In the genomic region with DNA sequence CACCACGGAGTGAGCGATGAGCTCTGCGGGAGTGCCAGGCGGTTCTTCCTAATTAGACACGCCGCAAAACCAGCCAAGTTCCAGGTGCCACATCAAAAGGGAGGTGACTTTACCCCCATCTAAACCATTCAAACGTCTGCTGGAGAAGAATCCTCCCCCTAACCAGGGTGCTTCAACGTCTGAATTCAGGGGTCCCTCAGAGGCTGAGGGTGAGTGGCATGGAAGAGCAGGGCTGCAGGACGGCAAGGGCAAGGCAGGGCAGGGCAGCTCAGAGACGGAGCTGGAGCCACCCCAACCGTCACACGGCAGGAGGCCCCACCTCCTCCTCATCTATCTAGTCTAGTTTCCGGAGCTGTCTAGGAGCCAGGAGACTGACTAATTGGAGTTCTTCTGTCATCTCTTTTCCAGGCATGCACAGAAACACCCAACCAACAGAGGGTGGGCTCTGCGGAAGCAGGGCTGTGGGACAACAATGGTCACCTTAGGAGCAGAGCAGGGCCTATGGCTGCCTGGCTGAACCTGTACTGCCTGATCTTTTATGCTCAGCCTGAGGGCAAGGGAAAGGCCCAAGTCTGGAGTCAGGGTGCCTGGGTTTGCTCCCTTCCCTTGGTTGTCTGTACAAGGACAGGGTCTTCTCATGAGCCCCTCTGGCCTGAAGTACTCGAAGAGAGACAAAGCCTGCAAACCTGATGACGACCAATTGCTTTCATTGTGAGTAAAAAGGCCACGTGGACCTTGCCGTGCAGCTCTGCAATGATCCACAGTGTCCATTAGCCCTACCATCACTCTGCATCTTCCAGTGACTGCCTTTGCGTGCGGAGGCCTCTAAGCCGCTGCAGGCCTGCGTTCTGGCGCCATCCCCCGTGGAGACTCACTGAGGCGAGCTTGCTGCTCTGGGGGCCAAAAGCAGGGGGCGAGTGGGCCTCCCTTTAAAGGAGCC, we compare ENCODE assay signal across 1 cellular context.
TF ChIP-seq lines count a peak whose summit lies in the region.

No MANE protein-coding gene starts in this region.

TF ChIP-seq in K562, 482 proteins besides CTCF, POLR2A, EP300 and RAD21 (continued from another document and continues in another):
- TF ChIP-seq, protein P1, sequence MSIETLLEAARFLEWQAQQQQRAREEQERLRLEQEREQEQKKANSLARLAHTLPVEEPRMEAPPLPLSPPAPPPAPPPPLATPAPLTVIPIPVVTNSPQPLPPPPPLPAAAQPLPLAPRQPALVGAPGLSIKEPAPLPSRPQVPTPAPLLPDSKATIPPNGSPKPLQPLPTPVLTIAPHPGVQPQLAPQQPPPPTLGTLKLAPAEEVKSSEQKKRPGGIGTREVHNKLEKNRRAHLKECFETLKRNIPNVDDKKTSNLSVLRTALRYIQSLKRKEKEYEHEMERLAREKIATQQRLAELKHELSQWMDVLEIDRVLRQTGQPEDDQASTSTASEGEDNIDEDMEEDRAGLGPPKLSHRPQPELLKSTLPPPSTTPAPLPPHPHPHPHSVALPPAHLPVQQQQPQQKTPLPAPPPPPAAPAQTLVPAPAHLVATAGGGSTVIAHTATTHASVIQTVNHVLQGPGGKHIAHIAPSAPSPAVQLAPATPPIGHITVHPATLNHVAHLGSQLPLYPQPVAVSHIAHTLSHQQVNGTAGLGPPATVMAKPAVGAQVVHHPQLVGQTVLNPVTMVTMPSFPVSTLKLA (conservative IDR thresholded peaks at IDR 0.05): peak in 1 of 2 experiments; percentile 42; a peak in 1 of 4 replicates
- TF ChIP-seq SUPT5H (IDR thresholded peaks at IDR 0.05) (no peak), ZBTB1 (CRISPR knock-in tag; IDR thresholded peaks at IDR 0.05; ENCODE audit: borderline replicate concordance, low read depth) (no peak), NFATC3 (IDR thresholded peaks at IDR 0.05) (no peak), GATA2 (CRISPR knock-in tag; IDR thresholded peaks at IDR 0.05) (no peak), ZBTB7A (IDR thresholded peaks at IDR 0.05; ENCODE audit: borderline replicate concordance, control insufficient read depth, low read depth, low read length) (peak; percentile 54; the same call in 1 of the 2 replicates), NBN (IDR thresholded peaks at IDR 0.05; ENCODE audit: low read depth) (no peak), RBM22 (IDR thresholded peaks at IDR 0.05; ENCODE audit: low read depth, low read length, poor library complexity, severe bottlenecking) (no peak), ZKSCAN8 (CRISPR knock-in tag; IDR thresholded peaks at IDR 0.05) (no peak), CBX2 (IDR thresholded peaks at IDR 0.05; ENCODE audit: insufficient read depth, low read length, poor library complexity, severe bottlenecking) (no peak), TEAD2 (tag; IDR thresholded peaks at IDR 0.05) (no peak), SMARCB1 (IDR thresholded peaks at IDR 0.05; ENCODE audit: insufficient read length, low read depth) (no peak), ZZZ3 (IDR thresholded peaks at IDR 0.05) (no peak), KAT7 (CRISPR knock-in tag; IDR thresholded peaks at IDR 0.05; ENCODE audit: borderline replicate concordance) (no peak), TGIF2 (CRISPR knock-in tag; IDR thresholded peaks at IDR 0.05) (no peak), POLR2B (IDR thresholded peaks at IDR 0.05; ENCODE audit: low read depth, partially characterized antibody) (no peak), PCBP2 (IDR thresholded peaks at IDR 0.05; ENCODE audit: low read depth, low read length, poor library complexity, severe bottlenecking) (no peak), EWSR1 (IDR thresholded peaks at IDR 0.05; ENCODE audit: borderline replicate concordance, low read depth, partially characterized antibody) (no peak), POLR2AphosphoS5 (IDR thresholded peaks at IDR 0.05; ENCODE audit: control insufficient read depth, insufficient read depth, low read depth, low read length) (no peak), SMARCA4 (IDR thresholded peaks at IDR 0.05) (no peak; the same call in none of the 2 replicates), PHF20 (IDR thresholded peaks at IDR 0.05; ENCODE audit: partially characterized antibody) (no peak), U2AF2 (optimal IDR thresholded peaks at IDR 0.05; ENCODE audit: low read depth, low read length) (no peak), MTA3 (IDR thresholded peaks at IDR 0.05; ENCODE audit: borderline replicate concordance) (peak; percentile 64; the same call in 1 of the 2 replicates), ZNF12 (CRISPR knock-in tag; IDR thresholded peaks at IDR 0.05) (no peak), BDP1 (IDR thresholded peaks at IDR 0.05; ENCODE audit: insufficient read depth, insufficient read length) (no peak), FOSL1 (tag; conservative IDR thresholded peaks at IDR 0.05) (0 out of 2 replicates have a peak, but pooled peaks have one; percentile 24), KLF16 (IDR thresholded peaks at IDR 0.05) (no peak), CTBP1 (IDR thresholded peaks at IDR 0.05; ENCODE audit: borderline replicate concordance) (peak; percentile 77), ZNF77 (CRISPR knock-in tag; IDR thresholded peaks at IDR 0.05) (no peak), ATF7 (IDR thresholded peaks at IDR 0.05) (peak; percentile 41; the same call in 1 of the 2 replicates), ZNF41 (CRISPR knock-in tag; conservative IDR thresholded peaks at IDR 0.05) (no peak), BCOR (IDR thresholded peaks at IDR 0.05) (no peak), ZNF764 (CRISPR knock-in tag; IDR thresholded peaks at IDR 0.05; ENCODE audit: low read depth) (no peak), TEAD1 (CRISPR knock-in tag; IDR thresholded peaks at IDR 0.05) (no peak), MBD2 (IDR thresholded peaks at IDR 0.05; ENCODE audit: borderline replicate concordance, low read depth) (no peak), STAT5A (IDR thresholded peaks at IDR 0.05; ENCODE audit: borderline replicate concordance, low read length) (no peak), MCM2 (IDR thresholded peaks at IDR 0.05; ENCODE audit: low read depth) (no peak), ZNF583 (CRISPR knock-in tag; IDR thresholded peaks at IDR 0.05) (no peak), RAD51 (IDR thresholded peaks at IDR 0.05; ENCODE audit: borderline replicate concordance, low read depth) (no peak), NR3C1 (CRISPR knock-in tag; IDR thresholded peaks at IDR 0.05) (no peak), ZNF408 (CRISPR knock-in tag; IDR thresholded peaks at IDR 0.05; ENCODE audit: low read depth) (no peak), ZSCAN29 (IDR thresholded peaks at IDR 0.05) (no peak)
- TF ChIP-seq, protein P2, sequence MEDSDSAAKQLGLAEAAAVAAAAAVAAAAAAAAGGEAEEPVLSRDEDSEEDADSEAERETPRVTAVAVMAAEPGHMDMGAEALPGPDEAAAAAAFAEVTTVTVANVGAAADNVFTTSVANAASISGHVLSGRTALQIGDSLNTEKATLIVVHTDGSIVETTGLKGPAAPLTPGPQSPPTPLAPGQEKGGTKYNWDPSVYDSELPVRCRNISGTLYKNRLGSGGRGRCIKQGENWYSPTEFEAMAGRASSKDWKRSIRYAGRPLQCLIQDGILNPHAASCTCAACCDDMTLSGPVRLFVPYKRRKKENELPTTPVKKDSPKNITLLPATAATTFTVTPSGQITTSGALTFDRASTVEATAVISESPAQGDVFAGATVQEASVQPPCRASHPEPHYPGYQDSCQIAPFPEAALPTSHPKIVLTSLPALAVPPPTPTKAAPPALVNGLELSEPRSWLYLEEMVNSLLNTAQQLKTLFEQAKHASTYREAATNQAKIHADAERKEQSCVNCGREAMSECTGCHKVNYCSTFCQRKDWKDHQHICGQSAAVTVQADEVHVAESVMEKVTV (CRISPR knock-in tag; IDR thresholded peaks at IDR 0.05): no peak
- TF ChIP-seq, protein P3, sequence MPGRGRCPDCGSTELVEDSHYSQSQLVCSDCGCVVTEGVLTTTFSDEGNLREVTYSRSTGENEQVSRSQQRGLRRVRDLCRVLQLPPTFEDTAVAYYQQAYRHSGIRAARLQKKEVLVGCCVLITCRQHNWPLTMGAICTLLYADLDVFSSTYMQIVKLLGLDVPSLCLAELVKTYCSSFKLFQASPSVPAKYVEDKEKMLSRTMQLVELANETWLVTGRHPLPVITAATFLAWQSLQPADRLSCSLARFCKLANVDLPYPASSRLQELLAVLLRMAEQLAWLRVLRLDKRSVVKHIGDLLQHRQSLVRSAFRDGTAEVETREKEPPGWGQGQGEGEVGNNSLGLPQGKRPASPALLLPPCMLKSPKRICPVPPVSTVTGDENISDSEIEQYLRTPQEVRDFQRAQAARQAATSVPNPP (IDR thresholded peaks at IDR 0.05; ENCODE audit: borderline replicate concordance, insufficient read depth, insufficient read length): no peak
- TF ChIP-seq, protein P4, sequence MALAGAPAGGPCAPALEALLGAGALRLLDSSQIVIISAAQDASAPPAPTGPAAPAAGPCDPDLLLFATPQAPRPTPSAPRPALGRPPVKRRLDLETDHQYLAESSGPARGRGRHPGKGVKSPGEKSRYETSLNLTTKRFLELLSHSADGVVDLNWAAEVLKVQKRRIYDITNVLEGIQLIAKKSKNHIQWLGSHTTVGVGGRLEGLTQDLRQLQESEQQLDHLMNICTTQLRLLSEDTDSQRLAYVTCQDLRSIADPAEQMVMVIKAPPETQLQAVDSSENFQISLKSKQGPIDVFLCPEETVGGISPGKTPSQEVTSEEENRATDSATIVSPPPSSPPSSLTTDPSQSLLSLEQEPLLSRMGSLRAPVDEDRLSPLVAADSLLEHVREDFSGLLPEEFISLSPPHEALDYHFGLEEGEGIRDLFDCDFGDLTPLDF (CRISPR knock-in tag; IDR thresholded peaks at IDR 0.05): no peak
- TF ChIP-seq, protein P5, sequence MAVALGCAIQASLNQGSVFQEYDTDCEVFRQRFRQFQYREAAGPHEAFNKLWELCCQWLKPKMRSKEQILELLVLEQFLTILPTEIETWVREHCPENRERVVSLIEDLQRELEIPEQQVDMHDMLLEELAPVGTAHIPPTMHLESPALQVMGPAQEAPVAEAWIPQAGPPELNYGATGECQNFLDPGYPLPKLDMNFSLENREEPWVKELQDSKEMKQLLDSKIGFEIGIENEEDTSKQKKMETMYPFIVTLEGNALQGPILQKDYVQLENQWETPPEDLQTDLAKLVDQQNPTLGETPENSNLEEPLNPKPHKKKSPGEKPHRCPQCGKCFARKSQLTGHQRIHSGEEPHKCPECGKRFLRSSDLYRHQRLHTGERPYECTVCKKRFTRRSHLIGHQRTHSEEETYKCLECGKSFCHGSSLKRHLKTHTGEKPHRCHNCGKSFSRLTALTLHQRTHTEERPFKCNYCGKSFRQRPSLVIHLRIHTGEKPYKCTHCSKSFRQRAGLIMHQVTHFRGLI (CRISPR knock-in tag; IDR thresholded peaks at IDR 0.05): no peak
- TF ChIP-seq, protein P6, sequence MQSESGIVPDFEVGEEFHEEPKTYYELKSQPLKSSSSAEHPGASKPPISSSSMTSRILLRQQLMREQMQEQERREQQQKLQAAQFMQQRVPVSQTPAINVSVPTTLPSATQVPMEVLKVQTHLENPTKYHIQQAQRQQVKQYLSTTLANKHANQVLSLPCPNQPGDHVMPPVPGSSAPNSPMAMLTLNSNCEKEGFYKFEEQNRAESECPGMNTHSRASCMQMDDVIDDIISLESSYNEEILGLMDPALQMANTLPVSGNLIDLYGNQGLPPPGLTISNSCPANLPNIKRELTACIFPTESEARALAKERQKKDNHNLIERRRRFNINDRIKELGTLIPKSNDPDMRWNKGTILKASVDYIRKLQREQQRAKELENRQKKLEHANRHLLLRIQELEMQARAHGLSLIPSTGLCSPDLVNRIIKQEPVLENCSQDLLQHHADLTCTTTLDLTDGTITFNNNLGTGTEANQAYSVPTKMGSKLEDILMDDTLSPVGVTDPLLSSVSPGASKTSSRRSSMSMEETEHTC (IDR thresholded peaks at IDR 0.05): no peak
- TF ChIP-seq, protein P7, sequence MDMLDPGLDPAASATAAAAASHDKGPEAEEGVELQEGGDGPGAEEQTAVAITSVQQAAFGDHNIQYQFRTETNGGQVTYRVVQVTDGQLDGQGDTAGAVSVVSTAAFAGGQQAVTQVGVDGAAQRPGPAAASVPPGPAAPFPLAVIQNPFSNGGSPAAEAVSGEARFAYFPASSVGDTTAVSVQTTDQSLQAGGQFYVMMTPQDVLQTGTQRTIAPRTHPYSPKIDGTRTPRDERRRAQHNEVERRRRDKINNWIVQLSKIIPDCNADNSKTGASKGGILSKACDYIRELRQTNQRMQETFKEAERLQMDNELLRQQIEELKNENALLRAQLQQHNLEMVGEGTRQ (CRISPR knock-in tag; IDR thresholded peaks at IDR 0.05): no peak
- TF ChIP-seq, protein P8, sequence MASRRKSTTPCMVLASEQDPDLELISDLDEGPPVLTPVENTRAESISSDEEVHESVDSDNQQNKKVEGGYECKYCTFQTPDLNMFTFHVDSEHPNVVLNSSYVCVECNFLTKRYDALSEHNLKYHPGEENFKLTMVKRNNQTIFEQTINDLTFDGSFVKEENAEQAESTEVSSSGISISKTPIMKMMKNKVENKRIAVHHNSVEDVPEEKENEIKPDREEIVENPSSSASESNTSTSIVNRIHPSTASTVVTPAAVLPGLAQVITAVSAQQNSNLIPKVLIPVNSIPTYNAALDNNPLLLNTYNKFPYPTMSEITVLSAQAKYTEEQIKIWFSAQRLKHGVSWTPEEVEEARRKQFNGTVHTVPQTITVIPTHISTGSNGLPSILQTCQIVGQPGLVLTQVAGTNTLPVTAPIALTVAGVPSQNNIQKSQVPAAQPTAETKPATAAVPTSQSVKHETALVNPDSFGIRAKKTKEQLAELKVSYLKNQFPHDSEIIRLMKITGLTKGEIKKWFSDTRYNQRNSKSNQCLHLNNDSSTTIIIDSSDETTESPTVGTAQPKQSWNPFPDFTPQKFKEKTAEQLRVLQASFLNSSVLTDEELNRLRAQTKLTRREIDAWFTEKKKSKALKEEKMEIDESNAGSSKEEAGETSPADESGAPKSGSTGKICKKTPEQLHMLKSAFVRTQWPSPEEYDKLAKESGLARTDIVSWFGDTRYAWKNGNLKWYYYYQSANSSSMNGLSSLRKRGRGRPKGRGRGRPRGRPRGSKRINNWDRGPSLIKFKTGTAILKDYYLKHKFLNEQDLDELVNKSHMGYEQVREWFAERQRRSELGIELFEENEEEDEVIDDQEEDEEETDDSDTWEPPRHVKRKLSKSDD (conservative IDR thresholded peaks at IDR 0.05; ENCODE audit: low read length): no peak
- TF ChIP-seq, protein P9, sequence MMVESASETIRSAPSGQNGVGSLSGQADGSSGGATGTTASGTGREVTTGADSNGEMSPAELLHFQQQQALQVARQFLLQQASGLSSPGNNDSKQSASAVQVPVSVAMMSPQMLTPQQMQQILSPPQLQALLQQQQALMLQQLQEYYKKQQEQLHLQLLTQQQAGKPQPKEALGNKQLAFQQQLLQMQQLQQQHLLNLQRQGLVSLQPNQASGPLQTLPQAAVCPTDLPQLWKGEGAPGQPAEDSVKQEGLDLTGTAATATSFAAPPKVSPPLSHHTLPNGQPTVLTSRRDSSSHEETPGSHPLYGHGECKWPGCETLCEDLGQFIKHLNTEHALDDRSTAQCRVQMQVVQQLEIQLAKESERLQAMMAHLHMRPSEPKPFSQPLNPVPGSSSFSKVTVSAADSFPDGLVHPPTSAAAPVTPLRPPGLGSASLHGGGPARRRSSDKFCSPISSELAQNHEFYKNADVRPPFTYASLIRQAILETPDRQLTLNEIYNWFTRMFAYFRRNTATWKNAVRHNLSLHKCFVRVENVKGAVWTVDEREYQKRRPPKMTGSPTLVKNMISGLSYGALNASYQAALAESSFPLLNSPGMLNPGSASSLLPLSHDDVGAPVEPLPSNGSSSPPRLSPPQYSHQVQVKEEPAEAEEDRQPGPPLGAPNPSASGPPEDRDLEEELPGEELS (CRISPR knock-in tag; IDR thresholded peaks at IDR 0.05; ENCODE audit: borderline replicate concordance): no peak
